ENCODE assay signal across 10 cellular contexts in genomic region chr2:126359494-126359893, GRCh38.
DNase-seq lines count a peak whose midpoint lies in the region; ATAC-seq, FAIRE-seq and TF ChIP-seq lines count a peak whose summit lies in the region.
"Had no signal": no experiment of that assay in that cellular context is flagged by ENCODE, and none has a peak within 500 bp of the region (broad histone marks: within the 10 kb centered on the region; RNA-seq: fewer than 3 reads in every experiment).

No MANE protein-coding gene starts in this region.

- no peak for FAIRE-seq in urothelium cell line (lab: Jason Lieb, UNC)
- FAIRE-seq: colon had no signal

- no peak overlapping the region for H3K27ac Mint-ChIP-seq in activated B cell treated with CpG ODN at 0.5 μM for 24 hours

- POLR2A ChIA-PET in activated B cell treated with CpG ODN at 0.5 μM for 24 hours (lab: Charles Lee): no interaction called here

- CTCF ChIA-PET in activated B cell treated with CpG ODN at 0.5 μM for 24 hours (lab: Charles Lee): interaction anchor here (1.3 kb wide), 1 partner anchor 390 kb away, joined by 3 read pairs; no protein-coding TSS in a partner anchor

- no peak for DNase-seq in heart right ventricle
- no peak for DNase-seq in right cardiac atrium
- no peak for DNase-seq in activated B cell treated with CpG ODN at 0.5 μM for 24 hours
- peak; percentile 21 for DNase-seq in urothelium cell line (ENCODE audit: low spot score)
- DNase-seq in D341Med (ENCODE audit: low spot score): no peak
- DNase-seq in uterus: no peak

- H3K27ac ChIP-seq in heart right ventricle (no peak overlapping the region), right cardiac atrium (ENCODE audit: low read length) (no peak overlapping the region), uterus (no peak overlapping the region)
- H3K27ac ChIP-seq: neutrophil had no signal

- no peaks in the 10 kb centered on the region for H3K4me1 Mint-ChIP-seq in activated B cell treated with CpG ODN at 0.5 μM for 24 hours

- H3K27me3 Mint-ChIP-seq in activated B cell treated with CpG ODN at 0.5 μM for 24 hours: peaks cover 1% of the 10 kb centered on the region

- H3K27me3 ChIP-seq in heart right ventricle (no peaks in the 10 kb centered on the region), right cardiac atrium (ENCODE audit: control insufficient read depth, insufficient read depth) (peaks cover 2% of the 10 kb centered on the region), uterus (no peaks in the 10 kb centered on the region)
- H3K27me3 ChIP-seq: neutrophil had no signal

- intact Hi-C loops in heart right ventricle (cut with DNase I): no loop called here
- intact Hi-C loops in right cardiac atrium (cut with DNase I): no loop called here
- intact Hi-C loops in activated B cell treated with CpG ODN at 0.5 μM for 24 hours (cut with micrococcal nuclease): loop anchor here (1.0 kb wide), 2 partner anchors 390 to 418 kb away; no protein-coding TSS in a partner anchor
- intact Hi-C loops in uterus (cut with DNase I; ENCODE audit: low total_unique reads): no loop called here

- H3K4me1 ChIP-seq in heart right ventricle: no peaks in the 10 kb centered on the region
- H3K4me1 ChIP-seq in right cardiac atrium (ENCODE audit: control insufficient read depth, insufficient read depth, low read length): no peaks in the 10 kb centered on the region
- no peaks in the 10 kb centered on the region for H3K4me1 ChIP-seq in uterus

- TF ChIP-seq CTCF in heart right ventricle (IDR thresholded peaks at IDR 0.05) (peak in 5 of 9 donors; percentile 26 to 47 (median 31)), activated B cell treated with CpG ODN at 0.5 μM for 24 hours (IDR thresholded peaks at IDR 0.05) (no peak), uterus (IDR thresholded peaks at IDR 0.05) (no peak)

- no peak for ATAC-seq in heart right ventricle
- ATAC-seq in right cardiac atrium: no peak
- peak; percentile 85 for ATAC-seq in HG03378 (IDR thresholded peaks at IDR 0.05; ENCODE audit: unreplicated experiment)
- peak; percentile 21 for ATAC-seq in activated B cell treated with CpG ODN at 0.5 μM for 24 hours (ENCODE audit: low read depth)
- ATAC-seq in GM21619 (IDR thresholded peaks at IDR 0.05; ENCODE audit: unreplicated experiment): no peak

- TF ChIP-seq POLR2A in uterus (IDR thresholded peaks at IDR 0.05): no peak

- H3K36me3 Mint-ChIP-seq in activated B cell treated with CpG ODN at 0.5 μM for 24 hours (ENCODE audit: low read depth): no peaks in the 10 kb centered on the region

- H3K9me3 ChIP-seq in heart right ventricle: peaks cover 0 to 7% (median 0%) of the 10 kb centered on the region in 11 donors
- H3K9me3 ChIP-seq in right cardiac atrium (ENCODE audit: control insufficient read depth, low read length): no peaks in the 10 kb centered on the region
- no peaks in the 10 kb centered on the region for H3K9me3 ChIP-seq in uterus
- H3K9me3 ChIP-seq: neutrophil had no signal

- H3K4me3 Mint-ChIP-seq in activated B cell treated with CpG ODN at 0.5 μM for 24 hours: no peak overlapping the region

- H3K36me3 ChIP-seq in heart right ventricle (no peaks in the 10 kb centered on the region), uterus (no peaks in the 10 kb centered on the region)
- H3K36me3 ChIP-seq: neutrophil had no signal

- H3K4me3 ChIP-seq in heart right ventricle: no peak overlapping the region
- H3K4me3 ChIP-seq in right cardiac atrium (ENCODE audit: low read length): no peak overlapping the region
- no peak overlapping the region for H3K4me3 ChIP-seq in uterus

- H3K9me3 Mint-ChIP-seq in activated B cell treated with CpG ODN at 0.5 μM for 24 hours: no peaks in the 10 kb centered on the region

Comparison
In these comparisons a context has a peak if more than half of its experiments do, and no peak if none do; other contexts are left out.
1. ATAC-seq: peak in HG03378 (single experiment) and activated B cell treated with CpG ODN at 0.5 μM for 24 hours (single experiment); none in heart right ventricle (0 of 8), right cardiac atrium (0 of 2) and GM21619 (single experiment).
2. CTCF ChIP-seq: peak in heart right ventricle (5 of 9); none in activated B cell treated with CpG ODN at 0.5 μM for 24 hours (single experiment) and uterus (0 of 4).